In the genomic region with DNA sequence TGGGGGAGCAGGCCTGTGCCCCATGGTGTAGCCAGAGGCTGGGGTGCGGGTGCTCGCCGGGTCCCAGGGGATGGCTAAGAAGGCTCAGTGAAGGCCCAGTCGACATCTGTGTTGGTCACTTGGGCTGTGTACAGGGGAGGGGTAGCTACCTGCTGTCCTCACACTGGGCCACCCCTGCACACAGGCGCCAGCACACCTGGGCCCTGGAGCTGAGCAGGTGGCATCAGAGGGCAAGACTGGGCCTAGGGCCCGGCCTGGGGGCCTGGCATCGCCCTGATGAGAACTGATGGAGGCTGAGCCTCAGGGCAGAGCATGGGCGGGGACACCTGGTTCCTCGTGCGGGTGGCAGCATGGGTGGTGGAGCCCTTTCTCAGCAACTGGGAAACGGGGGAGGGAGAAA, we compare ENCODE assay signal across 21 cellular contexts. TPM values are rescaled to one million over a fixed set of nuclear protein-coding genes. Genes with fewer than 3 reads are reported as not detected.
DNase-seq lines count a peak whose midpoint lies in the region; ATAC-seq and TF ChIP-seq lines count a peak whose summit lies in the region.
"Had no signal": no experiment of that assay in that cellular context is flagged by ENCODE, and none has a peak within 500 bp of the region (broad histone marks: within the 10 kb centered on the region; RNA-seq: fewer than 3 reads in every experiment).

No MANE protein-coding gene starts in this region.

- no peak overlapping the region for H3K4me2 ChIP-seq in neuronal stem cell (ENCODE audit: insufficient read depth, low read length, poor library complexity, severe bottlenecking)
- H3K4me2 ChIP-seq: BLaER1 had no signal

- H3K36me3 ChIP-seq in neuronal stem cell (replicated peaks in 1 of 2; ENCODE audit: control insufficient read depth in 2 of 2, insufficient read depth in 2 of 2, low read length in 2 of 2) = no peaks in the 10 kb centered on the region
- H3K36me3 ChIP-seq: BLaER1 had no signal

- no peak for TF ChIP-seq CTCF in RWPE1 (conservative IDR thresholded peaks at IDR 0.05; ENCODE audit: low read depth)

- no peak overlapping the region for H4K91ac ChIP-seq in neuronal stem cell (ENCODE audit: low read depth, low read length, poor library complexity)

- H3K4me3 ChIP-seq in neuronal stem cell (ENCODE audit: low read length in 2 of 2) = no peak overlapping the region
- H3K4me3 ChIP-seq: BLaER1, GM12878 had no signal

- intact Hi-C loops in left cardiac atrium (cut with DNase I) = loop anchor here in 1 of 2 donors (2.0 to 10.0 kb wide), 2 partner anchors 17 to 197 kb away; no protein-coding TSS in a partner anchor
- intact Hi-C loops in left ventricle myocardium superior (cut with micrococcal nuclease) = no loop called here

- no peak overlapping the region for H3K9ac ChIP-seq in neuronal stem cell (ENCODE audit: low read depth, low read length, poor library complexity)
- H3K9ac ChIP-seq: BLaER1 had no signal

- H2AK5ac ChIP-seq in neuronal stem cell (ENCODE audit: low read depth, low read length) = no peak overlapping the region

- H2BK120ac ChIP-seq in neuronal stem cell (ENCODE audit: low read depth, low read length) = no peak overlapping the region

- POLR2A ChIA-PET in RWPE1 (lab: Yijun Ruan, JAX; ENCODE audit: low non-redundant PET) = no interaction called here

- no peak overlapping the region for H4K8ac ChIP-seq in neuronal stem cell (ENCODE audit: low read depth, low read length)

- H3K79me1 ChIP-seq in neuronal stem cell (ENCODE audit: low read depth, low read length) = no peaks in the 10 kb centered on the region

- no peak overlapping the region for H2AFZ ChIP-seq in neuronal stem cell (ENCODE audit: low read length)

- no CpG with 5 or more reads among the region's 11 CpGs for WGBS in neuronal stem cell (ENCODE audit: extremely low coverage in 2 of 2, insufficient read length in 2 of 2, insufficient replicate concordance in 1 of 2), 2 donors

- ATAC-seq in left cardiac atrium (no peak), left ventricle myocardium superior (no peak), GM19397 (IDR thresholded peaks at IDR 0.05; ENCODE audit: unreplicated experiment) (no peak)

- H3K27ac ChIP-seq in RWPE1 (peak overlapping the region; percentile 9; the same call in 1 of the 2 replicates), neuronal stem cell (replicated peaks; ENCODE audit: low read length) (no peak overlapping the region)
- H3K27ac ChIP-seq: 22Rv1, BLaER1, HL-60 had no signal

- peaks cover 0 to 6% (median 0%) of the 10 kb centered on the region in 3 experiments for H3K27me3 ChIP-seq in neuronal stem cell (ENCODE audit: control insufficient read depth in 3 of 3, insufficient read depth in 3 of 3, low read depth in 1 of 3, low read length in 3 of 3)
- H3K27me3 ChIP-seq: BLaER1 had no signal

- DNase-seq in left cardiac atrium (peak; percentile 17), left ventricle myocardium superior (no peak), RWPE1 (ENCODE audit: low spot score) (no peak), neuronal stem cell (ENCODE audit: low spot score) (no peak), HuH-7.5 (ENCODE audit: low spot score) (no peak), dermis blood vessel endothelial cell (no peak), DMS79 treated with DMSO at 0.1 percent for 48 hours (lab: John Stamatoyannopoulos, UW) (no peak)
- DNase-seq: AML-193; Caco-2; CD8-positive, alpha-beta memory T cell; GF-D8; GOT3; HCEC 1CT; IMR-90; KBM-7 had no signal

- no peak overlapping the region for H2BK12ac ChIP-seq in neuronal stem cell (ENCODE audit: low read length)

- peak overlapping the region; percentile 35 for H3K18ac ChIP-seq in neuronal stem cell (ENCODE audit: low read length)

- no peaks in the 10 kb centered on the region for H3K9me3 ChIP-seq in neuronal stem cell (replicated peaks in 1 of 2; ENCODE audit: control insufficient read depth in 2 of 2, insufficient read depth in 1 of 2, low read depth in 1 of 2, low read length in 2 of 2)
- H3K9me3 ChIP-seq: BLaER1, Caco-2 had no signal

- peaks cover 0 to 5% of the 10 kb centered on the region in 2 donors for H3K4me1 ChIP-seq in neuronal stem cell (ENCODE audit: control insufficient read depth in 2 of 2, insufficient read depth in 1 of 2, low read depth in 1 of 2, low read length in 2 of 2)
- H3K4me1 ChIP-seq: Caco-2 had no signal

- peak overlapping the region; percentile 23 for H3K4ac ChIP-seq in neuronal stem cell (ENCODE audit: low read length)

- peak overlapping the region; percentile 56 for H3K14ac ChIP-seq in neuronal stem cell (ENCODE audit: low read length)

- no peak overlapping the region for H2BK5ac ChIP-seq in neuronal stem cell (ENCODE audit: low read length)

- peak overlapping the region; percentile 75 for H2BK15ac ChIP-seq in neuronal stem cell (ENCODE audit: low read length)

- no peak overlapping the region for H3K23ac ChIP-seq in neuronal stem cell (ENCODE audit: low read depth, low read length, poor library complexity)

- CTCF ChIA-PET in RWPE1 (lab: Yijun Ruan, JAX) = interaction anchor here (0.7 kb wide), 1 partner anchor 76 kb away, joined by 3 read pairs; no protein-coding TSS in a partner anchor

RNA-seq across cellular contexts. Expression of gene CTRB2, which starts 0.9 kb away (rescaled TPM):
- not detected for total RNA-seq in left cardiac atrium
- not detected for total RNA-seq in left ventricle myocardium superior
- polyA plus RNA-seq in neuronal stem cell (2013, experiment 1 of 2) = not detected
- 0.01 TPM for polyA plus RNA-seq in neuronal stem cell (2013, experiment 2 of 2)
- not detected in 2 replicates for total RNA-seq in dermis blood vessel endothelial cell
- total RNA-seq: A673; Caco-2; CD8-positive, alpha-beta memory T cell; IMR-90 had no signal
- polyA plus RNA-seq: CD8-positive, alpha-beta memory T cell; GM12878; IMR-90 had no signal

RNA-seq across cellular contexts. Expression of gene CTRB1, which starts 11.0 kb away (rescaled TPM):
- total RNA-seq in left cardiac atrium = 1 to 10 TPM in 1 of 2 donors, under 1 TPM in 1; 0.39 to 1.4 TPM
- not detected for total RNA-seq in left ventricle myocardium superior
- 0.06 TPM for polyA plus RNA-seq in neuronal stem cell (2013, experiment 1 of 2)
- polyA plus RNA-seq in neuronal stem cell (2013, experiment 2 of 2) = 0.06 TPM
- not detected in 2 replicates for total RNA-seq in dermis blood vessel endothelial cell
- total RNA-seq: A673; Caco-2; CD8-positive, alpha-beta memory T cell; IMR-90 had no signal
- polyA plus RNA-seq: CD8-positive, alpha-beta memory T cell; GM12878; IMR-90 had no signal

RNA-seq across cellular contexts. Expression of gene BCAR1, which starts 43.6 kb away (rescaled TPM):
- 10 to 100 TPM; 46.5 to 65.9 TPM for total RNA-seq in left cardiac atrium
- total RNA-seq in left ventricle myocardium superior = 82.9 TPM
- polyA plus RNA-seq in neuronal stem cell (2013, experiment 1 of 2) = 43.7 TPM
- 43.2 TPM for polyA plus RNA-seq in neuronal stem cell (2013, experiment 2 of 2)
- total RNA-seq in dermis blood vessel endothelial cell = 141 and 300 TPM in 2 replicates
- polyA plus RNA-seq: CD8-positive, alpha-beta memory T cell had no signal

RNA-seq across cellular contexts. Expression of gene ZFP1, which starts 59.5 kb away (rescaled TPM):
- total RNA-seq in left cardiac atrium (1 to 10 TPM; 5.9 to 6.8 TPM), left ventricle myocardium superior (6.7 TPM), dermis blood vessel endothelial cell (15.5 and 17.8 TPM in 2 replicates)
- polyA plus RNA-seq in neuronal stem cell (2013, experiment 1 of 2) = 14.4 TPM
- polyA plus RNA-seq in neuronal stem cell (2013, experiment 2 of 2) = 14.3 TPM
